ENCODE assay signal across 8 cellular contexts in the genomic region with DNA sequence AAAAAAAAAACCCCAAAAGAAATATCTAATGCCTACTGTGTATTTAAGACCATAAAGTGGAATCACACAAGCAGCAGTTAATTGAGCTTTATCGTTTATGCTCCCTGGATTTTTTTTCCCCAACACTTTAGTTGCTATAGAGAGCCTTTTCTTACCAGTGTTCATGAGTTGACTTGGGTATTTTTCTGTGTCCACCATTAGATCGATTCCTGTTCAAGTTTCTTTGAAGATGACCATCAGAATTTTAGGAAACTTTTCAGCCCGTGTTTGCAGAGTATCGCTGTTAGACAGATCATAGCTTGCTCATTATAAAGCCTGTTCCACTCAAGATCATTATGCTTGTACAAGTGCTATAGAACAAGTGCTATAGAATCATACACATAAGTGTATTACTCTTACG. TPM values are rescaled to one million over a fixed set of nuclear protein-coding genes. Genes with fewer than 3 reads are reported as not detected.
DNase-seq lines count a peak whose midpoint lies in the region; ATAC-seq, FAIRE-seq and TF ChIP-seq lines count a peak whose summit lies in the region.

No MANE protein-coding gene starts in this region.

- FAIRE-seq in GM12892 (lab: Jason Lieb, UNC) = peak; percentile 60

- in situ Hi-C loops in gastrocnemius medialis (cut with MboI; ENCODE audit: low sequenced_read_pairs in 4 of 4) (no loop called here), GM13976 (cut with MboI; ENCODE audit: low sequenced_read_pairs, unreplicated experiment) (no loop called here)

- H3K4me3 ChIP-seq in OCI-LY3 (ENCODE audit: low read length) (peak overlapping the region; percentile 90), esophagus muscularis mucosa (peak overlapping the region; percentile 90 to 97 (median 94)), gastrocnemius medialis (peak overlapping the region in 3 of 4 donors; percentile 68 to 95 (median 74))

- H3K4me1 ChIP-seq in OCI-LY3 (ENCODE audit: low read length) (peaks cover 14% of the 10 kb centered on the region), esophagus muscularis mucosa (peaks cover 4 to 32% (median 16%) of the 10 kb centered on the region in 4 donors), gastrocnemius medialis (peaks cover 0 to 7% of the 10 kb centered on the region in 2 donors)

- ATAC-seq in gastrocnemius medialis (no peak), omental fat pad (ENCODE audit: low FRiP score) (no peak)

- no peak for DNase-seq in GM12892 (ENCODE audit: insufficient read length)
- no peak for DNase-seq in esophagus muscularis mucosa (ENCODE audit: extremely low spot score)
- no peak for DNase-seq in gastrocnemius medialis
- no peak for DNase-seq in omental fat pad (ENCODE audit: low spot score)
- DNase-seq in activated CD8-positive, alpha-beta memory T cell treated with anti-CD3 and anti-CD28 coated beads, Interleukin-2, amount 50 U/mL, for 4 hours = no peak
- no peak for DNase-seq in GM13976 (ENCODE audit: low spot score)
- no peak for DNase-seq in RWPE1 (ENCODE audit: low spot score)

- H3K9ac ChIP-seq in OCI-LY3 (ENCODE audit: low read length) = peak overlapping the region; percentile 12; the same call in 1 of the 2 replicates

- POLR2A ChIA-PET in RWPE1 (lab: Yijun Ruan, JAX; ENCODE audit: low non-redundant PET) = interaction anchor here (0.6 kb wide), 1 partner anchor 90 kb away, joined by 4 read pairs; no protein-coding TSS in a partner anchor

- H3K79me2 ChIP-seq in OCI-LY3 (ENCODE audit: low read length) = no peaks in the 10 kb centered on the region

- H3K36me3 ChIP-seq in OCI-LY3 (replicated peaks; ENCODE audit: low read depth, low read length) = no peaks in the 10 kb centered on the region
- no peaks in the 10 kb centered on the region for H3K36me3 ChIP-seq in esophagus muscularis mucosa
- no peaks in the 10 kb centered on the region for H3K36me3 ChIP-seq in gastrocnemius medialis

- TF ChIP-seq EP300 in esophagus muscularis mucosa (IDR thresholded peaks at IDR 0.05) = no peak

- 0 out of 2 replicates have a peak overlapping the region, but pooled peaks have one; percentile 0 for H2AFZ ChIP-seq in OCI-LY3 (ENCODE audit: low read depth, low read length)

- H3K27me3 ChIP-seq in OCI-LY3 (ENCODE audit: low read depth, low read length) (no peaks in the 10 kb centered on the region), esophagus muscularis mucosa (no peaks in the 10 kb centered on the region), gastrocnemius medialis (no peaks in the 10 kb centered on the region)

- TF ChIP-seq POLR2A in GM12892 (IDR thresholded peaks at IDR 0.05; ENCODE audit: low read depth, low read length) (no peak), esophagus muscularis mucosa (IDR thresholded peaks at IDR 0.05; ENCODE audit: low read depth) (no peak), gastrocnemius medialis (IDR thresholded peaks at IDR 0.05) (no peak)

- H3K27ac ChIP-seq in OCI-LY3 (ENCODE audit: low read length) (0 out of 2 replicates have a peak overlapping the region, but pooled peaks have one; percentile 1), esophagus muscularis mucosa (replicated peaks in 1 of 4) (peak overlapping the region; percentile 78 to 89 (median 83)), gastrocnemius medialis (peak overlapping the region in 1 of 4 donors; percentile 62), RWPE1 (no peak overlapping the region)

- H4K20me1 ChIP-seq in OCI-LY3 (ENCODE audit: insufficient read depth, low read length) = peaks cover 3% of the 10 kb centered on the region; the same call in 1 of the 2 replicates

- TF ChIP-seq CTCF in OCI-LY3 (IDR thresholded peaks at IDR 0.05; ENCODE audit: low read depth, low read length) (no peak), esophagus muscularis mucosa (IDR thresholded peaks at IDR 0.05) (no peak), gastrocnemius medialis (IDR thresholded peaks at IDR 0.05 in 4 of 5, conservative IDR thresholded peaks at IDR 0.05 in 1 of 5) (no peak), omental fat pad (IDR thresholded peaks at IDR 0.05) (no peak), GM13976 (IDR thresholded peaks at IDR 0.05; ENCODE audit: borderline replicate concordance, control extremely low read depth, extremely low read depth, insufficient read depth, missing control alignments) (no peak), RWPE1 (conservative IDR thresholded peaks at IDR 0.05; ENCODE audit: low read depth) (no peak)

- CTCF ChIA-PET in RWPE1 (lab: Yijun Ruan, JAX) = no interaction called here

- WGBS in esophagus muscularis mucosa = 23% methylated on average over 5 of the region's 5 CpGs

- peak overlapping the region; percentile 87 for H3K4me2 ChIP-seq in OCI-LY3 (ENCODE audit: low read length)

- H3K9me3 ChIP-seq in OCI-LY3 (ENCODE audit: insufficient read depth, low read length) (no peaks in the 10 kb centered on the region), esophagus muscularis mucosa (no peaks in the 10 kb centered on the region), gastrocnemius medialis (no peaks in the 10 kb centered on the region)

- intact Hi-C loops in esophagus muscularis mucosa (cut with DNase I) = no loop called here
- intact Hi-C loops in gastrocnemius medialis (cut with DNase I; ENCODE audit: low total_unique reads) = loop anchor here (5.0 to 10.0 kb wide), 2 partner anchors 141 to 182 kb away; no protein-coding TSS in a partner anchor

RNA-seq across cellular contexts. Expression of gene RALGPS2, which starts 1.5 kb away (rescaled TPM):
- polyA plus RNA-seq in GM12892 (2012; ENCODE audit: missing spikeins) = 0.81 TPM
- total RNA-seq in esophagus muscularis mucosa (10 to 100 TPM in 3 of 4 donors, 1 to 10 TPM in 1; 9.3 to 22.8 (median 17.3) TPM), gastrocnemius medialis (1 to 10 TPM; 1.1 to 6.5 (median 2.5) TPM), omental fat pad (10 to 100 TPM; 13.1 to 32.1 (median 21.4) TPM)
